23 cellular contexts compared by ENCODE assay signal in genomic region chr16:58605562-58605961, GRCh38.
"Had no signal": no experiment of that assay in that cellular context is flagged by ENCODE, and none has a peak within 500 bp of the region (broad histone marks: within the 10 kb centered on the region; RNA-seq: fewer than 3 reads in every experiment).

No MANE protein-coding gene starts in this region.

- H3K4me3 ChIP-seq: K562, SJSA1, SK-N-MC had no signal

- H3K9me3 ChIP-seq: SJSA1 had no signal

- H3K27ac ChIP-seq: HL-60, KMS-11, SJSA1, SK-N-MC had no signal

- H3K36me3 Mint-ChIP-seq: IgD-negative memory B cell had no signal

- H3K27me3 ChIP-seq: SJSA1 had no signal

- ATAC-seq: K562 had no signal

- DNase-seq: Kasumi-1, MM.1S, NCI-H1092 treated with DMSO at 0.1 percent for 48 hours, NCI-H1436, NCI-H187, NCI-H2029, NCI-H2081 treated with DMSO at 0.1 percent for 48 hours, NCI-H2171, NCI-H226, NCI-H446, NCI-H510A, NCI-H524 treated with DMSO at 0.1 percent for 48 hours, NCI-H69, NCI-H774, Right ventricle myocardium superior, RPMI8226, SIG-M5 had no signal

- H3K27me3 Mint-ChIP-seq: IgD-negative memory B cell had no signal

- H3K27ac Mint-ChIP-seq: IgD-negative memory B cell had no signal

- H3K9ac ChIP-seq: KMS-11 had no signal

- H3K4me2 ChIP-seq: KMS-11 had no signal
